In genomic region chr11:70597751-70598377, GRCh38 we compare ENCODE assay signal across 17 cellular contexts.
DNase-seq lines count a peak whose midpoint lies in the region; ATAC-seq and TF ChIP-seq lines count a peak whose summit lies in the region.
"Had no signal": no experiment of that assay in that cellular context is flagged by ENCODE, and none has a peak within 500 bp of the region (broad histone marks: within the 10 kb centered on the region; RNA-seq: fewer than 3 reads in every experiment).

No MANE protein-coding gene starts in this region.

- H3K27ac ChIP-seq in osteoblast (ENCODE audit: low read depth, low read length) (no peak overlapping the region), foreskin keratinocyte (no peak overlapping the region)
- H3K27ac ChIP-seq: GM23248, HL-60 had no signal

- H3K36me3 Mint-ChIP-seq in activated T-helper 1 cell treated with anti-CD3 and anti-CD28 coated beads, Interleukin-12 subunit alpha, Interleukin-12 subunit beta, Interleukin-2, Interleukin-4 antibody, amounts not matched to agents 30 ng/mL and 10 ng/mL and 1 ng/mL, durations not matched to agents 14 hours and 24 hours and 36 hours (ENCODE audit: low read depth) = no peaks in the 10 kb centered on the region
- H3K36me3 Mint-ChIP-seq in nephron (ENCODE audit: low read depth) = no peaks in the 10 kb centered on the region
- H3K36me3 Mint-ChIP-seq: CD14-positive monocyte; CD4-positive, alpha-beta memory T cell had no signal

- no peak for ATAC-seq in foreskin keratinocyte
- ATAC-seq: GM12878 had no signal

- no peaks in the 10 kb centered on the region for H3K4me1 Mint-ChIP-seq in activated T-helper 1 cell treated with anti-CD3 and anti-CD28 coated beads, Interleukin-12 subunit alpha, Interleukin-12 subunit beta, Interleukin-2, Interleukin-4 antibody, amounts not matched to agents 30 ng/mL and 10 ng/mL and 1 ng/mL, durations not matched to agents 14 hours and 24 hours and 36 hours (ENCODE audit: low read depth)
- peaks cover 31% of the 10 kb centered on the region for H3K4me1 Mint-ChIP-seq in nephron
- H3K4me1 Mint-ChIP-seq: CD4-positive, alpha-beta memory T cell had no signal

- intact Hi-C loops in activated T-helper 1 cell treated with anti-CD3 and anti-CD28 coated beads, Interleukin-12 subunit alpha, Interleukin-12 subunit beta, Interleukin-2, Interleukin-4 antibody, amounts not matched to agents 30 ng/mL and 10 ng/mL and 1 ng/mL, durations not matched to agents 14 hours and 24 hours and 36 hours (cut with micrococcal nuclease) = no loop called here
- intact Hi-C loops in cardiac septum (cut with DNase I) = no loop called here

- no peak overlapping the region for H3K4me3 Mint-ChIP-seq in activated T-helper 1 cell treated with anti-CD3 and anti-CD28 coated beads, Interleukin-12 subunit alpha, Interleukin-12 subunit beta, Interleukin-2, Interleukin-4 antibody, amounts not matched to agents 30 ng/mL and 10 ng/mL and 1 ng/mL, durations not matched to agents 14 hours and 24 hours and 36 hours
- peak overlapping the region in 1 of 3 experiments; percentile 12 for H3K4me3 Mint-ChIP-seq in nephron
- H3K4me3 Mint-ChIP-seq: CD14-positive monocyte; CD4-positive, alpha-beta memory T cell had no signal

- H3K27me3 Mint-ChIP-seq in activated T-helper 1 cell treated with anti-CD3 and anti-CD28 coated beads, Interleukin-12 subunit alpha, Interleukin-12 subunit beta, Interleukin-2, Interleukin-4 antibody, amounts not matched to agents 30 ng/mL and 10 ng/mL and 1 ng/mL, durations not matched to agents 14 hours and 24 hours and 36 hours (ENCODE audit: insufficient read depth) = peaks cover 12% of the 10 kb centered on the region
- H3K27me3 Mint-ChIP-seq in nephron (ENCODE audit: low read depth) = peaks cover 20% of the 10 kb centered on the region

- H3K4me1 ChIP-seq in osteoblast (ENCODE audit: insufficient read depth, low read length) (no peaks in the 10 kb centered on the region), foreskin keratinocyte (no peaks in the 10 kb centered on the region)
- H3K4me1 ChIP-seq: HAP-1 had no signal

- H3K36me3 ChIP-seq in osteoblast (ENCODE audit: insufficient read depth, low read length) = no peaks in the 10 kb centered on the region
- H3K36me3 ChIP-seq: HAP-1 had no signal

- peak overlapping the region; percentile 35 for H3K27ac Mint-ChIP-seq in activated T-helper 1 cell treated with anti-CD3 and anti-CD28 coated beads, Interleukin-12 subunit alpha, Interleukin-12 subunit beta, Interleukin-2, Interleukin-4 antibody, amounts not matched to agents 30 ng/mL and 10 ng/mL and 1 ng/mL, durations not matched to agents 14 hours and 24 hours and 36 hours
- peak overlapping the region in 2 of 3 experiments; percentile 34 to 45 for H3K27ac Mint-ChIP-seq in nephron
- H3K27ac Mint-ChIP-seq: CD14-positive monocyte had no signal

- no peak overlapping the region for H2AFZ ChIP-seq in osteoblast (ENCODE audit: low read length)
- H2AFZ ChIP-seq: GM23248 had no signal

- no peak for DNase-seq in activated T-helper 1 cell treated with anti-CD3 and anti-CD28 coated beads, Interleukin-12 subunit alpha, Interleukin-12 subunit beta, Interleukin-2, Interleukin-4 antibody, amounts not matched to agents 30 ng/mL and 10 ng/mL and 1 ng/mL, durations not matched to agents 14 hours and 24 hours and 36 hours (ENCODE audit: low spot score)
- DNase-seq in osteoblast (ENCODE audit: insufficient read length, low spot score, missing footprints) (peak; percentile 77), foreskin keratinocyte (no peak), Ammon's horn (ENCODE audit: low spot score) (no peak), NOMO-1 treated with dmso at 0.1 percent for 144 hours (lab: John Stamatoyannopoulos, UW; ENCODE audit: unreplicated experiment) (no peak), cardiac septum (ENCODE audit: low spot score) (no peak)
- DNase-seq: ACHN; Calu3; CD4-positive, alpha-beta memory T cell; DMS79 treated with DMSO at 0.1 percent for 48 hours; GF-D8; GM23248 had no signal

- TF ChIP-seq CTCF in nephron (IDR thresholded peaks at IDR 0.05; ENCODE audit: unreplicated experiment in 3 of 3) (no peak), osteoblast (IDR thresholded peaks at IDR 0.05; ENCODE audit: extremely low read depth, low read depth, low read length) (no peak), foreskin keratinocyte (conservative IDR thresholded peaks at IDR 0.05) (no peak)

- no peaks in the 10 kb centered on the region for H4K20me1 ChIP-seq in osteoblast (ENCODE audit: insufficient read depth, low read length)

- no peaks in the 10 kb centered on the region for H3K9me3 Mint-ChIP-seq in activated T-helper 1 cell treated with anti-CD3 and anti-CD28 coated beads, Interleukin-12 subunit alpha, Interleukin-12 subunit beta, Interleukin-2, Interleukin-4 antibody, amounts not matched to agents 30 ng/mL and 10 ng/mL and 1 ng/mL, durations not matched to agents 14 hours and 24 hours and 36 hours
- H3K9me3 Mint-ChIP-seq in nephron = no peaks in the 10 kb centered on the region
- H3K9me3 Mint-ChIP-seq: CD14-positive monocyte had no signal

- no peak overlapping the region for H3K4me3 ChIP-seq in osteoblast (ENCODE audit: insufficient read depth, low read length)
- H3K4me3 ChIP-seq: GM12878, GM23248, HAP-1 had no signal

- H3K27me3 ChIP-seq in osteoblast (ENCODE audit: insufficient read depth, low read length) (peaks cover 15% of the 10 kb centered on the region), foreskin keratinocyte (no peaks in the 10 kb centered on the region)

- no peaks in the 10 kb centered on the region for H3K79me2 ChIP-seq in osteoblast (ENCODE audit: insufficient read depth, low read length)

- no peaks in the 10 kb centered on the region for H3K9me3 ChIP-seq in osteoblast (ENCODE audit: low read depth, low read length)
- H3K9me3 ChIP-seq: HAP-1 had no signal

- H3K4me2 ChIP-seq in osteoblast (ENCODE audit: insufficient read depth, low read length) = no peak overlapping the region
